Comparison of ENCODE assay signal across 14 cellular contexts in genomic region chr11:18310800-18311340, GRCh38. TPM values are rescaled to one million over a fixed set of nuclear protein-coding genes. Genes with fewer than 3 reads are reported as not detected.
A peak's percentile ranks its signal among the peaks of the same experiment; 100 is the strongest.
DNase-seq lines count a peak whose midpoint lies in the region; ATAC-seq and TF ChIP-seq lines count a peak whose summit lies in the region.
"Had no signal": no experiment of that assay in that cellular context is flagged by ENCODE, and none has a peak within 500 bp of the region (broad histone marks: within the 10 kb centered on the region; RNA-seq: fewer than 3 reads in every experiment).

No MANE protein-coding gene starts in this region.

- H4K20me1 ChIP-seq in PC-3 (ENCODE audit: low read length), result no peaks in the 10 kb centered on the region
- H4K20me1 ChIP-seq: BLaER1 had no signal

- no peaks in the 10 kb centered on the region for H3K27me3 ChIP-seq in PC-3 (ENCODE audit: low read length)
- H3K27me3 ChIP-seq: BLaER1 had no signal

- no peaks in the 10 kb centered on the region for H3K4me1 ChIP-seq in PC-3 (ENCODE audit: insufficient read depth, low read length)
- H3K4me1 ChIP-seq: BLaER1 had no signal

- TF ChIP-seq CTCF in CD14-positive monocyte (IDR thresholded peaks at IDR 0.05) (no peak), PC-3 (conservative IDR thresholded peaks at IDR 0.05; ENCODE audit: low read depth, low read length) (no peak)

- H3K27me3 Mint-ChIP-seq in CD14-positive monocyte (ENCODE audit: low read depth in 3 of 3), result no peaks in the 10 kb centered on the region
- H3K27me3 Mint-ChIP-seq: activated CD8-positive, alpha-beta T cell treated with anti-CD3 and anti-CD28 coated beads for 36 hours had no signal

- H3K36me3 ChIP-seq in PC-3 (ENCODE audit: low read depth, low read length), result peaks cover 4% of the 10 kb centered on the region; the same call in 1 of the 2 replicates

- POLR2A ChIA-PET in PC-3 (lab: Charles Lee; ENCODE audit: unreplicated experiment), result interaction anchor here (0.6 kb wide), 1 partner anchor 91 kb away, joined by 14 read pairs; no protein-coding TSS in a partner anchor

- peak overlapping the region; percentile 82 to 94 (median 88) for H3K27ac Mint-ChIP-seq in CD14-positive monocyte
- H3K27ac Mint-ChIP-seq: activated CD8-positive, alpha-beta T cell treated with anti-CD3 and anti-CD28 coated beads for 36 hours; stimulated activated effector memory CD8-positive, alpha-beta T cell treated with anti-CD3 and anti-CD28 coated beads, Interleukin-12 subunit alpha, Interleukin-12 subunit beta, amount 100 ng/mL, for 72 hours had no signal

- no peaks in the 10 kb centered on the region for H3K9me2 ChIP-seq in PC-3 (replicated peaks; ENCODE audit: low read length)

- no peak overlapping the region for H3K4me3 Mint-ChIP-seq in CD14-positive monocyte
- H3K4me3 Mint-ChIP-seq: activated CD8-positive, alpha-beta T cell treated with anti-CD3 and anti-CD28 coated beads for 36 hours; stimulated activated effector memory CD8-positive, alpha-beta T cell treated with anti-CD3 and anti-CD28 coated beads, Interleukin-12 subunit alpha, Interleukin-12 subunit beta, amount 100 ng/mL, for 72 hours had no signal

- H3K79me2 ChIP-seq in PC-3 (ENCODE audit: low read length), result 0 out of 2 replicates have a peak, but pooled peaks cover 15% of the 10 kb centered on the region

- no peak overlapping the region for H2AFZ ChIP-seq in PC-3 (ENCODE audit: low read length)

- ATAC-seq in GM21529 (IDR thresholded peaks at IDR 0.05; ENCODE audit: unreplicated experiment), result peak; percentile 68
- peak; percentile 86 for ATAC-seq in esophagus mucosa
- no peak for ATAC-seq in PC-3
- ATAC-seq: activated CD8-positive, alpha-beta T cell treated with anti-CD3 and anti-CD28 coated beads for 36 hours; Panc1; stimulated activated effector memory CD8-positive, alpha-beta T cell treated with anti-CD3 and anti-CD28 coated beads, Interleukin-12 subunit alpha, Interleukin-12 subunit beta, amount 100 ng/mL, for 72 hours had no signal

- no peaks in the 10 kb centered on the region for H3F3A ChIP-seq in PC-3 (ENCODE audit: low read length, unreplicated experiment)

- DNase-seq in CD14-positive monocyte (ENCODE audit: low spot score), result peak; percentile 68
- DNase-seq in NOMO-1 (lab: John Stamatoyannopoulos, UW; ENCODE audit: unreplicated experiment in 2 of 2), result peak; percentile 60 to 97
- no peak for DNase-seq in NCI-H1048 (lab: John Stamatoyannopoulos, UW)
- DNase-seq in AG08396 (ENCODE audit: low spot score), result no peak
- no peak for DNase-seq in cerebellar nuclear complex (lab: John Stamatoyannopoulos, UW)
- DNase-seq in PC-3, result no peak
- DNase-seq: activated CD8-positive, alpha-beta T cell treated with anti-CD3 and anti-CD28 coated beads for 36 hours; IMR-90; retina had no signal

- no peak overlapping the region for H3K9ac ChIP-seq in PC-3 (ENCODE audit: low read length)
- H3K9ac ChIP-seq: BLaER1 had no signal

- no TSS peak for BruUV-seq in PC-3 (replicated peaks; lab: Mats Ljungman, UMichigan)

- H3K4me1 Mint-ChIP-seq in CD14-positive monocyte, result peaks cover 36% of the 10 kb centered on the region

- no peak overlapping the region for H3K4me3 ChIP-seq in PC-3 (ENCODE audit: low read length)
- H3K4me3 ChIP-seq: BLaER1 had no signal

- CTCF ChIA-PET in PC-3 (lab: Charles Lee), result no interaction called here

- H3K36me3 Mint-ChIP-seq in CD14-positive monocyte, result peaks cover 47 to 61% of the 10 kb centered on the region in 2 donors

- H3K4me2 ChIP-seq in PC-3 (ENCODE audit: low read length), result no peak overlapping the region
- H3K4me2 ChIP-seq: BLaER1 had no signal

- H3K27ac ChIP-seq in PC-3 (ENCODE audit: low read length), result no peak overlapping the region
- H3K27ac ChIP-seq: BLaER1 had no signal

- intact Hi-C loops in CD14-positive monocyte (cut with micrococcal nuclease) (no loop called here), PC-3 (cut with micrococcal nuclease) (no loop called here)

- H3K9me3 Mint-ChIP-seq in CD14-positive monocyte, result no peaks in the 10 kb centered on the region
- H3K9me3 Mint-ChIP-seq: activated CD8-positive, alpha-beta T cell treated with anti-CD3 and anti-CD28 coated beads for 36 hours; stimulated activated effector memory CD8-positive, alpha-beta T cell treated with anti-CD3 and anti-CD28 coated beads, Interleukin-12 subunit alpha, Interleukin-12 subunit beta, amount 100 ng/mL, for 72 hours had no signal

- no peaks in the 10 kb centered on the region for H3K9me3 ChIP-seq in PC-3 (ENCODE audit: low read length)
- H3K9me3 ChIP-seq: BLaER1 had no signal

RNA-seq across cellular contexts. Expression of gene HPS5, which starts 11.1 kb away (rescaled TPM):
- 10 to 100 TPM; 12.9 to 17.7 TPM for polyA plus RNA-seq in CD14-positive monocyte
- total RNA-seq in esophagus mucosa (12.3 TPM), PC-3 (2014; rRNA removed) (15.2 and 15.6 TPM in 2 replicates)

RNA-seq across cellular contexts. Expression of gene GTF2H1, which starts 11.5 kb away (rescaled TPM):
- 10 to 100 TPM; 23.0 to 26.2 TPM for polyA plus RNA-seq in CD14-positive monocyte
- 33.9 TPM for total RNA-seq in esophagus mucosa
- 32.7 and 33.5 TPM in 2 replicates for total RNA-seq in PC-3 (2014; rRNA removed)

RNA-seq across cellular contexts. Expression of gene SAA1, which starts 44.8 kb away (rescaled TPM):
- not detected for polyA plus RNA-seq in CD14-positive monocyte
- total RNA-seq in esophagus mucosa, result 56.2 TPM
- total RNA-seq in PC-3 (2014; rRNA removed), result not detected in 2 replicates
- total RNA-seq: activated CD8-positive, alpha-beta T cell treated with anti-CD3 and anti-CD28 coated beads for 36 hours; IMR-90 had no signal
- polyA plus RNA-seq: IMR-90 had no signal

Comparison
In these comparisons a context has a peak if more than half of its experiments do, and no peak if none do; other contexts are left out.
1. DNase-seq: peak in CD14-positive monocyte (single experiment) and NOMO-1 (2 of 2); none in NCI-H1048 (single experiment), AG08396 (single experiment), cerebellar nuclear complex (0 of 2) and PC-3 (single experiment).
2. RNA of gene SAA1, which starts 44.8 kb away (total RNA-seq): 56.2 TPM in esophagus mucosa (single experiment); not detected in PC-3; every median in the first group is over 10 times any median in the second.